Comparison of ENCODE assay signal across 8 cellular contexts in genomic region chr14:39266589-39266870, GRCh38. TPM values are rescaled to one million over a fixed set of nuclear protein-coding genes. Genes with fewer than 3 reads are reported as not detected.
DNase-seq lines count a peak whose midpoint lies in the region; ATAC-seq and TF ChIP-seq lines count a peak whose summit lies in the region.

No MANE protein-coding gene starts in this region.

- H4K8ac ChIP-seq in mesendoderm (ENCODE audit: low read depth, low read length), result peak overlapping the region; percentile 30

- H3K79me1 ChIP-seq in mesendoderm (ENCODE audit: low read length), result peaks cover 2% of the 10 kb centered on the region

- no peak overlapping the region for H4K5ac ChIP-seq in mesendoderm (ENCODE audit: low read length)

- peaks cover 7% of the 10 kb centered on the region for H3K79me2 ChIP-seq in mesendoderm (ENCODE audit: control insufficient read depth, insufficient read depth, low read length)

- peak overlapping the region; percentile 41 for H3K4ac ChIP-seq in mesendoderm (ENCODE audit: low read depth, low read length)

- intact Hi-C loops in colonic mucosa (cut with DNase I), result loop anchor here (5.0 kb wide), 2 partner anchors 94 to 166 kb away; partner anchors contain the start of genes FBXO33 and TRAPPC6B
- intact Hi-C loops in transverse colon (cut with DNase I; ENCODE audit: low total_unique reads), result loop anchor here (5.0 kb wide), 1 partner anchor 89 kb away; the partner anchor contains the start of gene PNN

- peak overlapping the region; percentile 66 for H2BK15ac ChIP-seq in mesendoderm (replicated peaks; ENCODE audit: low read depth)

- peak overlapping the region; percentile 98 for H3K56ac ChIP-seq in mesendoderm (ENCODE audit: low read length)

- peak overlapping the region; percentile 19 for H2BK120ac ChIP-seq in mesendoderm (ENCODE audit: low read depth, low read length)

- H3K27ac ChIP-seq in colonic mucosa (peak overlapping the region; percentile 92), mesendoderm (ENCODE audit: low read depth, low read length) (peak overlapping the region; percentile 99), transverse colon (peak overlapping the region; percentile 92 to 99 (median 96))

- no peaks in the 10 kb centered on the region for H3K27me3 ChIP-seq in NT2/D1 (ENCODE audit: insufficient read depth, insufficient read length)
- H3K27me3 ChIP-seq in colonic mucosa, result no peaks in the 10 kb centered on the region
- H3K27me3 ChIP-seq in mesendoderm (ENCODE audit: insufficient read depth, low read length, poor library complexity), result no peaks in the 10 kb centered on the region
- H3K27me3 ChIP-seq in transverse colon, result no peaks in the 10 kb centered on the region

- H3K9me3 ChIP-seq in NT2/D1 (ENCODE audit: insufficient read depth, low read length), result peaks cover 6% of the 10 kb centered on the region
- H3K9me3 ChIP-seq in colonic mucosa, result no peaks in the 10 kb centered on the region
- no peaks in the 10 kb centered on the region for H3K9me3 ChIP-seq in transverse colon

- no peak for TF ChIP-seq POLR2A in transverse colon (IDR thresholded peaks at IDR 0.05)

- no peak overlapping the region for H2AK5ac ChIP-seq in mesendoderm (ENCODE audit: low read length)

- no peak overlapping the region for H2BK5ac ChIP-seq in mesendoderm (ENCODE audit: low read length)

- DNase-seq in SIG-M5 treated with dmso at 0.1 percent for 504 hours (lab: John Stamatoyannopoulos, UW; ENCODE audit: unreplicated experiment) (peak; percentile 42), SIG-M5 (lab: John Stamatoyannopoulos, UW) (no peak), NT2/D1 (ENCODE audit: low read depth, low spot score) (no peak), colonic mucosa (peak; percentile 91), mesendoderm (peak; percentile 62), transverse colon (peak; percentile 89), NCI-H1694 treated with DMSO at 0.1 percent for 48 hours (lab: John Stamatoyannopoulos, UW) (no peak)

- H3K4me2 ChIP-seq in mesendoderm (ENCODE audit: low read length), result peak overlapping the region; percentile 77

- H3K4me3 ChIP-seq in NT2/D1 (ENCODE audit: insufficient read length, low read depth) (peak overlapping the region; percentile 64), colonic mucosa (peak overlapping the region; percentile 70), mesendoderm (ENCODE audit: low read length) (peak overlapping the region; percentile 40), transverse colon (peak overlapping the region; percentile 70 to 95 (median 80))

- TF ChIP-seq CTCF in colonic mucosa (IDR thresholded peaks at IDR 0.05) (no peak), transverse colon (IDR thresholded peaks at IDR 0.05) (no peak)

- H3K9ac ChIP-seq in NT2/D1 (ENCODE audit: insufficient read length, low read depth), result peak overlapping the region; percentile 87
- H3K9ac ChIP-seq in colonic mucosa (ENCODE audit: low read depth in 2 of 2, low read length in 2 of 2), result peak overlapping the region; percentile 93
- peak overlapping the region; percentile 86 for H3K9ac ChIP-seq in mesendoderm (ENCODE audit: low read length)

- in situ Hi-C loops in transverse colon (cut with MboI; ENCODE audit: low pct_ligation_motif_present in 1 of 4, low pct_unique_long_range_greater_than_20kb in 1 of 4, low sequenced_read_pairs in 3 of 4), result no loop called here

- H3K23ac ChIP-seq in mesendoderm (ENCODE audit: low read length), result peak overlapping the region; percentile 9

- no CpG with 5 or more reads among the region's 28 CpGs for WGBS in mesendoderm (ENCODE audit: extremely low coverage, insufficient coverage, low lambda C conversion rate)
- WGBS in transverse colon (ENCODE audit: low coverage in 1 of 2), 2 donors, result 1% methylated on average over 15 of the region's 28 CpGs; no CpG with 5 or more reads in 1 of the 2 donors

- peak; percentile 53 for ATAC-seq in HG02759 (IDR thresholded peaks at IDR 0.05; ENCODE audit: unreplicated experiment)

- TF ChIP-seq EP300 in transverse colon (IDR thresholded peaks at IDR 0.05; ENCODE audit: low read depth), result no peak

- H3K4me1 ChIP-seq in NT2/D1 (ENCODE audit: insufficient read depth, insufficient read length), result no peaks in the 10 kb centered on the region
- no peaks in the 10 kb centered on the region for H3K4me1 ChIP-seq in colonic mucosa
- H3K4me1 ChIP-seq in mesendoderm (ENCODE audit: control insufficient read depth, low read depth, low read length), result peaks cover 2% of the 10 kb centered on the region
- H3K4me1 ChIP-seq in transverse colon, result peaks cover 8 to 42% (median 22%) of the 10 kb centered on the region in 4 donors

- peak overlapping the region; percentile 85 for H3K18ac ChIP-seq in mesendoderm (ENCODE audit: low read length)

- H3K36me3 ChIP-seq in NT2/D1 (ENCODE audit: insufficient read depth, insufficient read length, low read length) (no peaks in the 10 kb centered on the region), colonic mucosa (no peaks in the 10 kb centered on the region), mesendoderm (ENCODE audit: control insufficient read depth, insufficient read depth, low read length) (no peaks in the 10 kb centered on the region), transverse colon (no peaks in the 10 kb centered on the region)

RNA-seq across cellular contexts. Expression of gene MIA2, which starts 32.8 kb away (rescaled TPM):
- 10 to 100 TPM; 41.8 to 61.8 TPM for total RNA-seq in colonic mucosa
- polyA plus RNA-seq in mesendoderm (2013, experiment 1 of 2), result 12.0 TPM
- 11.9 TPM for polyA plus RNA-seq in mesendoderm (2013, experiment 2 of 2)
- 10 to 100 TPM; 54.1 to 83.0 (median 71.4) TPM for total RNA-seq in transverse colon

Comparison
In these comparisons a context has a peak if more than half of its experiments do, and no peak if none do; other contexts are left out.
1. DNase-seq: peak in SIG-M5 treated with dmso at 0.1 percent for 504 hours (single experiment), colonic mucosa (single experiment), mesendoderm (single experiment) and transverse colon (single experiment); none in SIG-M5 (single experiment), NT2/D1 (single experiment) and NCI-H1694 treated with DMSO at 0.1 percent for 48 hours (single experiment).
2. Peak in every context shown above with its lines, with median percentiles within 50 percentile points of each other: H3K4me3 ChIP-seq, H3K9ac ChIP-seq and H3K27ac ChIP-seq.